1 cellular context compared by ENCODE assay signal in the genomic region with DNA sequence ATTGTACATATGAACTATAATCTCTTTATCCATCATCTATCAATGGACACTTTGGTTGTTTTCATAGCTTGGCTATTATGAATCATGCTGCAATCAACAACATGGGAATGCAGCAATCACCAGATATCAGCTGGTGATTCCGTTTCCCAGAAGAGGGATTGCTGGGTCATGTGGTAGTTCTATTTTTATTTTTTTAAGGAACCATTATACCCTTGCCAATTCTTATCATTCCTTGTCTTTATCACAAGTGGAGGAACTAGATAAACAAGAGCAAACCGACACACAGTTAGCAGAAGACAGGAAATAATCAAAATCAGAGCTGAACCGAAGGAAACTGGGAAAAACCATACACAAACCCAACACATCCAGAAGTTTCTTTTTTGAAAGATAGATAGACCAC.
TF ChIP-seq lines count a peak whose summit lies in the region.

No MANE protein-coding gene starts in this region.

TF ChIP-seq in endothelial cell of umbilical vein, 7 proteins besides CTCF, POLR2A, EP300 and RAD21 (continued from another document):
- TF ChIP-seq, protein P1, sequence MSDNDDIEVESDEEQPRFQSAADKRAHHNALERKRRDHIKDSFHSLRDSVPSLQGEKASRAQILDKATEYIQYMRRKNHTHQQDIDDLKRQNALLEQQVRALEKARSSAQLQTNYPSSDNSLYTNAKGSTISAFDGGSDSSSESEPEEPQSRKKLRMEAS (IDR thresholded peaks at IDR 0.05; ENCODE audit: insufficient read depth, insufficient read length): no peak
- TF ChIP-seq EZH2 (IDR thresholded peaks at IDR 0.05; ENCODE audit: borderline replicate concordance, low read depth, low read length, severe bottlenecking): no peak
- TF ChIP-seq JUN (IDR thresholded peaks at IDR 0.05; ENCODE audit: borderline replicate concordance, insufficient read depth, insufficient read length, low read depth): no peak
- TF ChIP-seq MYC (IDR thresholded peaks at IDR 0.05; ENCODE audit: low read depth, low read length): no peak
